19 cellular contexts compared by ENCODE assay signal in the genomic region with DNA sequence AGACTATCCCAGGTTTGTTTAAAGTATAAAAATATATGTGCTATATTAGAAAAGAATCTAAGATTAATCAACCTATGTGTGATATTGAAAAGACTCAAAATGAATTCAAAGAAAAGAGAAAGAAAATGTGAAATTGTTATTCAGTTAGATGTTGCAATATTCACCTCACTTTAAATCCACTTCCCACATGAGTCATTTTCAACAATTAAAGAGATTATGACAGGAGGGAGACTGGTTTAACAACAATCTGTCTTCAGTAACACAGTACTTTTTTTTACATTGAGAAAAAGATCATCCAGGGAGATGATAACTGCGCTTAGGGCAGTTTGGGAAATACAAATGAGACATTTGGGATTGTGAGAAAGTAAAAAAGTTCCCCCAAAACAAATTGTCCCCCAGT.
DNase-seq lines count a peak whose midpoint lies in the region; ATAC-seq and TF ChIP-seq lines count a peak whose summit lies in the region.
"Had no signal": no experiment of that assay in that cellular context is flagged by ENCODE, and none has a peak within 500 bp of the region (broad histone marks: within the 10 kb centered on the region; RNA-seq: fewer than 3 reads in every experiment).

No MANE protein-coding gene starts in this region.

- POLR2A ChIA-PET in PC-3 (lab: Charles Lee; ENCODE audit: unreplicated experiment): no interaction called here

- H3K4me2 ChIP-seq in PC-3 (ENCODE audit: low read length): peak overlapping the region; percentile 44
- H3K4me2 ChIP-seq in fibroblast of lung (ENCODE audit: extremely low read depth, insufficient read depth, low read length): no peak overlapping the region
- H3K4me2 ChIP-seq: GM23338 had no signal

- DNase-seq in COLO829 (ENCODE audit: low spot score): peak; percentile 3
- DNase-seq in HPDE6-E6E7 (ENCODE audit: extremely low spot score): peak; percentile 40
- peak; percentile 65 for DNase-seq in PC-3
- peak; percentile 2 to 60 for DNase-seq in fibroblast of lung (ENCODE audit: low read depth in 2 of 2)
- DNase-seq in NCI-H2196 (lab: John Stamatoyannopoulos, UW; ENCODE audit: unreplicated experiment): no peak
- no peak for DNase-seq in NCI-H526 (lab: John Stamatoyannopoulos, UW)
- DNase-seq in NCI-H526 treated with DMSO at 0.1 percent for 48 hours (lab: John Stamatoyannopoulos, UW): no peak
- DNase-seq: activated CD4-positive, alpha-beta T cell treated with anti-CD3 and anti-CD28 coated beads, Interleukin-2, amount 50 U/mL, for 48 hours; activated naive CD4-positive, alpha-beta T cell treated with anti-CD3 and anti-CD28 coated beads, Interleukin-2, amount 10 ng/mL, durations not matched to agents 7 days and 5 days; body of pancreas; Calu3; cortex of kidney; NCI-H1694; stimulated activated CD4-positive, alpha-beta T cell treated with anti-CD3 and anti-CD28 coated beads, Interleukin-4, amount 100 ng/mL, for 24 hours; substantia nigra had no signal

- no peak overlapping the region for H3K27ac ChIP-seq in PC-3 (ENCODE audit: low read length)
- no peak overlapping the region for H3K27ac ChIP-seq in fibroblast of lung (ENCODE audit: insufficient read depth, low read length)
- H3K27ac ChIP-seq: body of pancreas, parathyroid adenoma, skin epidermis had no signal

- CTCF ChIA-PET in PC-3 (lab: Charles Lee): no interaction called here

- intact Hi-C loops in PC-3 (cut with micrococcal nuclease): no loop called here

- H3K4me3 ChIP-seq in PC-3 (ENCODE audit: low read length) (no peak overlapping the region), fibroblast of lung (replicated peaks in 1 of 4; ENCODE audit: control extremely low read depth in 1 of 4, insufficient read depth in 1 of 4, low read depth in 3 of 4, low read length in 4 of 4) (no peak overlapping the region)
- H3K4me3 ChIP-seq: body of pancreas, GM23338, skin epidermis had no signal

- ATAC-seq in PC-3 (0 out of 2 replicates have a peak, but pooled peaks have one; percentile 33), HG03469 (IDR thresholded peaks at IDR 0.05; ENCODE audit: unreplicated experiment) (no peak)
- ATAC-seq: body of pancreas, GM23338 had no signal

- no peaks in the 10 kb centered on the region for H3K36me3 ChIP-seq in PC-3 (ENCODE audit: low read depth, low read length)
- no peaks in the 10 kb centered on the region for H3K36me3 ChIP-seq in fibroblast of lung (ENCODE audit: control insufficient read depth, insufficient read depth, low read length)

- H3F3A ChIP-seq in PC-3 (ENCODE audit: low read length, unreplicated experiment): no peaks in the 10 kb centered on the region

- TF ChIP-seq CTCF in PC-3 (conservative IDR thresholded peaks at IDR 0.05; ENCODE audit: low read depth, low read length): no peak
- no peak for TF ChIP-seq CTCF in fibroblast of lung (conservative IDR thresholded peaks at IDR 0.05 in 1 of 2, IDR thresholded peaks at IDR 0.05 in 1 of 2; ENCODE audit: low read depth in 1 of 2, low read length in 2 of 2)

- H4K20me1 ChIP-seq in PC-3 (ENCODE audit: low read length): no peaks in the 10 kb centered on the region
- H4K20me1 ChIP-seq in fibroblast of lung (ENCODE audit: control insufficient read depth, extremely low read depth, insufficient read depth, low read length): no peaks in the 10 kb centered on the region

- H3K9ac ChIP-seq in PC-3 (ENCODE audit: low read length) (no peak overlapping the region), fibroblast of lung (ENCODE audit: insufficient read depth, low read length) (no peak overlapping the region)
- H3K9ac ChIP-seq: parathyroid adenoma had no signal

- H3K4me1 ChIP-seq in PC-3 (ENCODE audit: insufficient read depth, low read length) (peaks cover 9% of the 10 kb centered on the region), fibroblast of lung (ENCODE audit: control insufficient read depth, extremely low read depth, insufficient read depth, low read length) (no peaks in the 10 kb centered on the region)
- H3K4me1 ChIP-seq: body of pancreas, parathyroid adenoma had no signal

- H3K9me3 ChIP-seq in PC-3 (ENCODE audit: low read length) (no peaks in the 10 kb centered on the region), fibroblast of lung (ENCODE audit: control insufficient read depth, insufficient read depth, low read depth, low read length) (no peaks in the 10 kb centered on the region)
- H3K9me3 ChIP-seq: body of pancreas had no signal

- no peaks in the 10 kb centered on the region for H3K9me2 ChIP-seq in PC-3 (replicated peaks; ENCODE audit: low read length)

- BruUV-seq in PC-3 (replicated peaks; lab: Mats Ljungman, UMichigan): no TSS peak

- no peaks in the 10 kb centered on the region for H3K27me3 ChIP-seq in PC-3 (ENCODE audit: low read length)
- no peaks in the 10 kb centered on the region for H3K27me3 ChIP-seq in fibroblast of lung (ENCODE audit: control insufficient read depth, insufficient read depth, low read length)
- H3K27me3 ChIP-seq: body of pancreas had no signal

- H3K79me2 ChIP-seq in PC-3 (ENCODE audit: low read length) (no peaks in the 10 kb centered on the region), fibroblast of lung (ENCODE audit: control insufficient read depth, insufficient read depth, low read length) (no peaks in the 10 kb centered on the region)
- H3K79me2 ChIP-seq: parathyroid adenoma had no signal

- H2AFZ ChIP-seq in PC-3 (ENCODE audit: low read length) (no peak overlapping the region), fibroblast of lung (ENCODE audit: low read length) (no peak overlapping the region)
- H2AFZ ChIP-seq: GM23338, parathyroid adenoma had no signal

Comparison
In these comparisons a context has a peak if more than half of its experiments do, and no peak if none do; other contexts are left out.
1. DNase-seq: peak in COLO829 (single experiment), HPDE6-E6E7 (single experiment), PC-3 (single experiment) and fibroblast of lung (2 of 2); none in NCI-H2196 (single experiment), NCI-H526 (0 of 2) and NCI-H526 treated with DMSO at 0.1 percent for 48 hours (single experiment).